6 cellular contexts compared by ENCODE assay signal in the genomic region with DNA sequence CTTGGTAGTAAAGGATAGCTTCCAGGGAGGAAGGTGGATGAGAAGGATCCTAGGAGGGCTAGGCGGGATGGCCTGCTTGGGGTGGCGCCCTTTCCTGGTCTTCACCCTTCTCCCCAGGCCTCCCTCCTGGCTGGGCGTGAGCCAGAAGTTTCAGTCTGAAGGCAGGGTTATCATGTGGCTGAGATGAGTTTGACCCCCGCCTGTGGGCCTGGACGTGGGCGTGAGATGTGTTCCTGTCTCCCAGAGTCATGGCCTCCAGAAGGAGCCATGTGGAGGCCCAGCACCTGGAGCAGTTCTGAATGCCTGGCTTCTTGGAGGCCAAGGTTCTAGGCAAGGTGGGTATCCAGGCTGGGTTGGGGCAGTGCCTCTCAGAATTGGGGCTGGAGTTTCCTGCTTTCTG. TPM values are rescaled to one million over a fixed set of nuclear protein-coding genes. Genes with fewer than 3 reads are reported as not detected.
"Had no signal": no experiment of that assay in that cellular context is flagged by ENCODE, and none has a peak within 500 bp of the region (broad histone marks: within the 10 kb centered on the region; RNA-seq: fewer than 3 reads in every experiment).

No MANE protein-coding gene starts in this region.

RNA-seq across cellular contexts. Expression of a gene that starts 54.5 kb away (rescaled TPM):
- total RNA-seq: epithelial cell of proximal tubule, esophagus squamous epithelium, left ventricle myocardium inferior, omental fat pad, skeletal muscle tissue had no signal
- polyA plus RNA-seq: keratinocyte had no signal
